ENCODE assay signal across 27 cellular contexts in genomic region chr10:121774813-121775212, GRCh38.
DNase-seq lines count a peak whose midpoint lies in the region; ATAC-seq and TF ChIP-seq lines count a peak whose summit lies in the region.
"Had no signal": no experiment of that assay in that cellular context is flagged by ENCODE, and none has a peak within 500 bp of the region (broad histone marks: within the 10 kb centered on the region; RNA-seq: fewer than 3 reads in every experiment).

No MANE protein-coding gene starts in this region.

- TF ChIP-seq CTCF in epithelial cell of esophagus (IDR thresholded peaks at IDR 0.05; ENCODE audit: insufficient read depth, low read depth, low read length, missing control alignments) = no peak
- no peak for TF ChIP-seq CTCF in left lung (IDR thresholded peaks at IDR 0.05)
- TF ChIP-seq CTCF in stomach (IDR thresholded peaks at IDR 0.05) = no peak

- no peak overlapping the region for H3K4me3 Mint-ChIP-seq in activated T-helper 1 cell treated with anti-CD3 and anti-CD28 coated beads, Interleukin-12 subunit alpha, Interleukin-12 subunit beta, Interleukin-2, Interleukin-4 antibody, amounts not matched to agents 30 ng/mL and 10 ng/mL and 1 ng/mL, durations not matched to agents 14 hours and 24 hours and 36 hours
- no peak overlapping the region for H3K4me3 Mint-ChIP-seq in activated naive CD8-positive, alpha-beta T cell treated with anti-CD3 and anti-CD28 coated beads, Interleukin-2, amount 50 U/mL, for 24 hours
- H3K4me3 Mint-ChIP-seq: activated naive CD4-positive, alpha-beta T cell treated with anti-CD3 and anti-CD28 coated beads, Interleukin-2, amount 10 ng/mL, durations not matched to agents 7 days and 5 days; CD8-positive, alpha-beta memory T cell; stimulated activated naive CD8-positive, alpha-beta T cell treated with anti-CD3 and anti-CD28 coated beads, Interleukin-15, Interleukin-2, amounts not matched to agents 100 ng/mL and 50 ng/mL, for 24 hours had no signal

- peaks cover 0 to 8% of the 10 kb centered on the region in 2 donors for H3K4me1 ChIP-seq in left lung
- H3K4me1 ChIP-seq in stomach = peaks cover 0 to 13% (median 0%) of the 10 kb centered on the region in 4 donors
- H3K4me1 ChIP-seq: tibial nerve had no signal

- no peaks in the 10 kb centered on the region for H3K9me3 ChIP-seq in left lung
- H3K9me3 ChIP-seq in stomach = no peaks in the 10 kb centered on the region
- H3K9me3 ChIP-seq: tibial nerve had no signal

- no peak for TF ChIP-seq EP300 in stomach (IDR thresholded peaks at IDR 0.05)

- H3K36me3 ChIP-seq in left lung (peaks cover 0 to 5% of the 10 kb centered on the region in 2 donors), stomach (peaks cover 0 to 12% (median 6%) of the 10 kb centered on the region in 4 donors)

- H3K27me3 ChIP-seq in left lung (no peaks in the 10 kb centered on the region), stomach (no peaks in the 10 kb centered on the region)
- H3K27me3 ChIP-seq: tibial nerve had no signal

- 31 to 65% (median 37%) methylated on average over 2 of the region's 2 CpGs for WGBS in stomach, 5 donors

- H3K27ac ChIP-seq in left lung (peak overlapping the region; percentile 53 to 66), stomach (no peak overlapping the region)
- H3K27ac ChIP-seq: tibial nerve had no signal

- H3K36me3 Mint-ChIP-seq in activated T-helper 1 cell treated with anti-CD3 and anti-CD28 coated beads, Interleukin-12 subunit alpha, Interleukin-12 subunit beta, Interleukin-2, Interleukin-4 antibody, amounts not matched to agents 30 ng/mL and 10 ng/mL and 1 ng/mL, durations not matched to agents 14 hours and 24 hours and 36 hours (ENCODE audit: low read depth) = peaks cover 1% of the 10 kb centered on the region
- peaks cover 8% of the 10 kb centered on the region for H3K36me3 Mint-ChIP-seq in activated naive CD8-positive, alpha-beta T cell treated with anti-CD3 and anti-CD28 coated beads, Interleukin-2, amount 50 U/mL, for 24 hours (ENCODE audit: low read depth)

- TF ChIP-seq POLR2A in stomach (IDR thresholded peaks at IDR 0.05) = no peak

- no peaks in the 10 kb centered on the region for H3K4me1 Mint-ChIP-seq in activated T-helper 1 cell treated with anti-CD3 and anti-CD28 coated beads, Interleukin-12 subunit alpha, Interleukin-12 subunit beta, Interleukin-2, Interleukin-4 antibody, amounts not matched to agents 30 ng/mL and 10 ng/mL and 1 ng/mL, durations not matched to agents 14 hours and 24 hours and 36 hours (ENCODE audit: low read depth)
- no peaks in the 10 kb centered on the region for H3K4me1 Mint-ChIP-seq in activated naive CD8-positive, alpha-beta T cell treated with anti-CD3 and anti-CD28 coated beads, Interleukin-2, amount 50 U/mL, for 24 hours
- H3K4me1 Mint-ChIP-seq: activated naive CD4-positive, alpha-beta T cell treated with anti-CD3 and anti-CD28 coated beads, Interleukin-2, amount 10 ng/mL, durations not matched to agents 7 days and 5 days had no signal

- DNase-seq in Right ventricle myocardium superior (no peak), left cardiac atrium (no peak), epithelial cell of esophagus (ENCODE audit: low read depth) (peak; percentile 17), left lung (no peak), stomach (no peak), COR-L47 (lab: John Stamatoyannopoulos, UW) (no peak)
- DNase-seq in activated T-helper 1 cell treated with anti-CD3 and anti-CD28 coated beads, Interleukin-12 subunit alpha, Interleukin-12 subunit beta, Interleukin-2, Interleukin-4 antibody, amounts not matched to agents 30 ng/mL and 10 ng/mL and 1 ng/mL, durations not matched to agents 14 hours and 24 hours and 36 hours (ENCODE audit: low spot score) = no peak
- no peak for DNase-seq in activated naive CD8-positive, alpha-beta T cell treated with anti-CD3 and anti-CD28 coated beads, Interleukin-2, amount 50 U/mL, for 24 hours
- DNase-seq: activated naive CD4-positive, alpha-beta T cell treated with anti-CD3 and anti-CD28 coated beads, Interleukin-2, amount 10 ng/mL, durations not matched to agents 7 days and 5 days; activated T-cell treated with anti-CD3 and anti-CD28 coated beads, Interleukin-2, amount 50 U/mL, for 48 hours; aorta; CD8-positive, alpha-beta memory T cell; cerebellar nuclear complex; DMS79; effector memory CD4-positive, alpha-beta T cell; head of caudate nucleus; NCI-H1105; NCI-H2029 treated with DMSO at 0.1 percent for 48 hours; NCI-H345; nucleus accumbens; OCI-M1; retina; stimulated activated CD4-positive, alpha-beta T cell treated with anti-CD3 and anti-CD28 coated beads, Interleukin-12 subunit alpha, Interleukin-12 subunit beta, amount 100 ng/mL, for 4 hours had no signal

- no peaks in the 10 kb centered on the region for H3K27me3 Mint-ChIP-seq in activated T-helper 1 cell treated with anti-CD3 and anti-CD28 coated beads, Interleukin-12 subunit alpha, Interleukin-12 subunit beta, Interleukin-2, Interleukin-4 antibody, amounts not matched to agents 30 ng/mL and 10 ng/mL and 1 ng/mL, durations not matched to agents 14 hours and 24 hours and 36 hours (ENCODE audit: insufficient read depth)
- H3K27me3 Mint-ChIP-seq in activated naive CD8-positive, alpha-beta T cell treated with anti-CD3 and anti-CD28 coated beads, Interleukin-2, amount 50 U/mL, for 24 hours = no peaks in the 10 kb centered on the region
- H3K27me3 Mint-ChIP-seq: activated naive CD4-positive, alpha-beta T cell treated with anti-CD3 and anti-CD28 coated beads, Interleukin-2, amount 10 ng/mL, durations not matched to agents 7 days and 5 days; CD8-positive, alpha-beta memory T cell; stimulated activated naive CD8-positive, alpha-beta T cell treated with anti-CD3 and anti-CD28 coated beads, Interleukin-15, Interleukin-2, amounts not matched to agents 100 ng/mL and 50 ng/mL, for 24 hours had no signal

- no peak overlapping the region for H3K27ac Mint-ChIP-seq in activated T-helper 1 cell treated with anti-CD3 and anti-CD28 coated beads, Interleukin-12 subunit alpha, Interleukin-12 subunit beta, Interleukin-2, Interleukin-4 antibody, amounts not matched to agents 30 ng/mL and 10 ng/mL and 1 ng/mL, durations not matched to agents 14 hours and 24 hours and 36 hours
- H3K27ac Mint-ChIP-seq in activated naive CD8-positive, alpha-beta T cell treated with anti-CD3 and anti-CD28 coated beads, Interleukin-2, amount 50 U/mL, for 24 hours = no peak overlapping the region
- H3K27ac Mint-ChIP-seq: activated naive CD4-positive, alpha-beta T cell treated with anti-CD3 and anti-CD28 coated beads, Interleukin-2, amount 10 ng/mL, durations not matched to agents 7 days and 5 days; stimulated activated naive CD8-positive, alpha-beta T cell treated with anti-CD3 and anti-CD28 coated beads, Interleukin-15, Interleukin-2, amounts not matched to agents 100 ng/mL and 50 ng/mL, for 24 hours had no signal

- H3K9me3 Mint-ChIP-seq in activated T-helper 1 cell treated with anti-CD3 and anti-CD28 coated beads, Interleukin-12 subunit alpha, Interleukin-12 subunit beta, Interleukin-2, Interleukin-4 antibody, amounts not matched to agents 30 ng/mL and 10 ng/mL and 1 ng/mL, durations not matched to agents 14 hours and 24 hours and 36 hours = no peaks in the 10 kb centered on the region
- H3K9me3 Mint-ChIP-seq in activated naive CD8-positive, alpha-beta T cell treated with anti-CD3 and anti-CD28 coated beads, Interleukin-2, amount 50 U/mL, for 24 hours = no peaks in the 10 kb centered on the region
- H3K9me3 Mint-ChIP-seq: activated naive CD4-positive, alpha-beta T cell treated with anti-CD3 and anti-CD28 coated beads, Interleukin-2, amount 10 ng/mL, durations not matched to agents 7 days and 5 days; stimulated activated naive CD8-positive, alpha-beta T cell treated with anti-CD3 and anti-CD28 coated beads, Interleukin-15, Interleukin-2, amounts not matched to agents 100 ng/mL and 50 ng/mL, for 24 hours had no signal

- ATAC-seq in Right ventricle myocardium superior (ENCODE audit: poor library complexity) (peak; percentile 59), left cardiac atrium (no peak), left lung (peak; percentile 24)
- ATAC-seq in activated naive CD8-positive, alpha-beta T cell treated with anti-CD3 and anti-CD28 coated beads, Interleukin-2, amount 50 U/mL, for 24 hours = no peak
- ATAC-seq: GM12878, Right ventricle myocardium inferior had no signal

- H3K4me3 ChIP-seq in epithelial cell of esophagus (ENCODE audit: low read length) = no peak overlapping the region
- H3K4me3 ChIP-seq in left lung = no peak overlapping the region
- no peak overlapping the region for H3K4me3 ChIP-seq in stomach
- H3K4me3 ChIP-seq: GM12878, tibial nerve had no signal

- intact Hi-C loops in Right ventricle myocardium superior (cut with DNase I) (no loop called here), left cardiac atrium (cut with DNase I) (no loop called here), left lung (cut with DNase I) (no loop called here), stomach (cut with DNase I; ENCODE audit: low total_unique reads) (no loop called here)
- intact Hi-C loops in activated T-helper 1 cell treated with anti-CD3 and anti-CD28 coated beads, Interleukin-12 subunit alpha, Interleukin-12 subunit beta, Interleukin-2, Interleukin-4 antibody, amounts not matched to agents 30 ng/mL and 10 ng/mL and 1 ng/mL, durations not matched to agents 14 hours and 24 hours and 36 hours (cut with micrococcal nuclease) = no loop called here

Comparison
In these comparisons a context has a peak if more than half of its experiments do, and no peak if none do; other contexts are left out.
1. ATAC-seq: peak in Right ventricle myocardium superior (single experiment) and left lung (single experiment); none in left cardiac atrium (0 of 2) and activated naive CD8-positive, alpha-beta T cell treated with anti-CD3 and anti-CD28 coated beads, Interleukin-2, amount 50 U/mL, for 24 hours (single experiment).
2. H3K27ac ChIP-seq: peak in left lung (2 of 2); none in stomach (0 of 5).